Comparison of ENCODE assay signal across 31 cellular contexts in genomic region chr16:20331635-20332034, GRCh38. TPM values are rescaled to one million over a fixed set of nuclear protein-coding genes. Genes with fewer than 3 reads are reported as not detected.
"Had no signal": no experiment of that assay in that cellular context is flagged by ENCODE, and none has a peak within 500 bp of the region (broad histone marks: within the 10 kb centered on the region; RNA-seq: fewer than 3 reads in every experiment).

No MANE protein-coding gene starts in this region.

- DNase-seq: stimulated activated CD4-positive, alpha-beta T cell treated with anti-CD3 and anti-CD28 coated beads, Interleukin-2, amount 100 ng/mL, for 48 hours; stimulated activated CD4-positive, alpha-beta T cell treated with anti-CD3 and anti-CD28 coated beads, Interleukin-4, amount 100 ng/mL, for 1 hour; stimulated activated CD4-positive, alpha-beta T cell treated with anti-CD3 and anti-CD28 coated beads, Interleukin-4, amount 100 ng/mL, for 24 hours; stimulated activated CD4-positive, alpha-beta T cell treated with anti-CD3 and anti-CD28 coated beads, Interleukin-4, amount 100 ng/mL, for 4 hours; stimulated activated CD8-positive, alpha-beta memory T cell treated with anti-CD3 and anti-CD28 coated beads, Interleukin-4, amount 100 ng/mL, for 48 hours; stimulated activated naive B cell treated with anti-CD40 and anti-IgM and Interleukin-4, amounts not matched to agents 10 μg/mL and 1 μg/mL and 100 μg/mL, for 72 hours; stimulated activated naive CD4-positive, alpha-beta T cell; stimulated activated naive CD4-positive, alpha-beta T cell treated with Interleukin-2 at 50 U/mL for 16 hours; stimulated activated naive CD8-positive, alpha-beta T cell treated with anti-CD3 and anti-CD28 coated beads, Interleukin-15, amount 100 ng/mL, for 72 hours; stimulated activated naive CD8-positive, alpha-beta T cell treated with anti-CD3 and anti-CD28 coated beads, Interleukin-15, Interleukin-2, amounts not matched to agents 100 U/mL and 50 U/mL, for 24 hours; stomach; substantia nigra; testis; thyroid gland; tibial artery; transverse colon; trophoblast cell; upper lobe of left lung; upper lobe of right lung; uterus had no signal

- H3K4me3 ChIP-seq: stomach, suprapubic skin, testis, thoracic aorta, thyroid gland, tibial artery, tibial nerve, transverse colon, upper lobe of left lung, upper lobe of right lung, uterus, vagina had no signal

- H3K9me3 ChIP-seq: stomach, suprapubic skin, testis, thoracic aorta, thyroid gland, tibial artery, tibial nerve, transverse colon, upper lobe of left lung, upper lobe of right lung, uterus, vagina had no signal

- H3K36me3 ChIP-seq: stomach, suprapubic skin, thoracic aorta, thyroid gland, tibial artery, tibial nerve, transverse colon, upper lobe of left lung, upper lobe of right lung, uterus, vagina had no signal

- FAIRE-seq: urothelium cell line had no signal

- H3K4me1 ChIP-seq: suprapubic skin, testis, thyroid gland, tibial artery, tibial nerve, transverse colon, upper lobe of left lung, upper lobe of right lung, uterus, vagina had no signal

- H3K27ac ChIP-seq: stomach, suprapubic skin, testis, thoracic aorta, thyroid gland, tibial artery, tibial nerve, transverse colon, upper lobe of left lung, upper lobe of right lung, uterus, vagina had no signal

- ATAC-seq: stimulated activated effector memory CD8-positive, alpha-beta T cell treated with anti-CD3 and anti-CD28 coated beads, Interleukin-12 subunit alpha, Interleukin-12 subunit beta, amount 100 ng/mL, for 72 hours; stimulated activated memory B cell treated with anti-CD40 and anti-IgM and Interleukin-4, amounts not matched to agents 10 μg/mL and 1 μg/mL and 100 μg/mL, for 72 hours; stimulated activated naive B cell treated with anti-CD40 and anti-IgM and Interleukin-4, amounts not matched to agents 10 μg/mL and 1 μg/mL and 100 μg/mL, for 72 hours; stimulated activated naive CD8-positive, alpha-beta T cell treated with anti-CD3 and anti-CD28 coated beads, Interleukin-15, amount 100 ng/mL, for 72 hours; stimulated activated naive CD8-positive, alpha-beta T cell treated with anti-CD3 and anti-CD28 coated beads, Interleukin-15, Interleukin-2, amounts not matched to agents 100 U/mL and 50 U/mL, for 24 hours; upper lobe of right lung had no signal

- H3K27me3 ChIP-seq: testis, thyroid gland, tibial nerve, transverse colon, upper lobe of left lung, uterus, vagina had no signal

RNA-seq across cellular contexts. Expression of gene GP2, which starts 4.3 kb away (rescaled TPM):
- total RNA-seq: subcutaneous adipose tissue, temporal lobe, upper lobe of right lung, uterus, vagina had no signal

RNA-seq across cellular contexts. Expression of gene UMOD, which starts 20.9 kb away (rescaled TPM):
- total RNA-seq: subcutaneous adipose tissue, suprapubic skin, temporal lobe, thoracic aorta, thyroid gland, tibial nerve, transverse colon, upper lobe of left lung, upper lobe of right lung, ureter, urinary bladder, uterus, vagina had no signal
- polyA plus RNA-seq: urinary bladder had no signal
